ENCODE assay signal across 13 cellular contexts in genomic region chr12:104737682-104738370, GRCh38.
A peak's percentile ranks its signal among the peaks of the same experiment; 100 is the strongest.
DNase-seq lines count a peak whose midpoint lies in the region; ATAC-seq, FAIRE-seq and TF ChIP-seq lines count a peak whose summit lies in the region.
"Had no signal": no experiment of that assay in that cellular context is flagged by ENCODE, and none has a peak within 500 bp of the region (broad histone marks: within the 10 kb centered on the region; RNA-seq: fewer than 3 reads in every experiment).

No MANE protein-coding gene starts in this region.

- H3K36me3 Mint-ChIP-seq in CD4-positive, CD25-positive, alpha-beta regulatory T cell: peaks cover 11% of the 10 kb centered on the region
- H3K36me3 Mint-ChIP-seq in IgD-negative memory B cell (peaks cover 4% of the 10 kb centered on the region), natural killer cell (no peaks in the 10 kb centered on the region)

- intact Hi-C loops in ascending aorta (cut with DNase I) (loop anchor here (5.0 to 10.0 kb wide), 2 partner anchors 139 to 317 kb away; no protein-coding TSS in a partner anchor), natural killer cell (cut with micrococcal nuclease) (no loop called here)

- no peak for DNase-seq in CD4-positive, CD25-positive, alpha-beta regulatory T cell
- DNase-seq in ascending aorta (ENCODE audit: low spot score in 2 of 2) (no peak), natural killer cell (no peak), NCI-H1694 treated with DMSO at 0.1 percent for 48 hours (lab: John Stamatoyannopoulos, UW) (no peak), H54 (ENCODE audit: insufficient read length, low spot score) (no peak), SIG-M5 treated with dmso at 0.1 percent for 504 hours (lab: John Stamatoyannopoulos, UW; ENCODE audit: unreplicated experiment) (no peak)
- DNase-seq: activated naive CD4-positive, alpha-beta T cell; effector CD8-positive, alpha-beta T cell; NCI-H1048; small intestine; stimulated activated CD8-positive, alpha-beta memory T cell treated with anti-CD3 and anti-CD28 coated beads, Interleukin-4, amount 100 ng/mL, for 48 hours had no signal

- peaks cover 0 to 2% (median 0%) of the 10 kb centered on the region in 7 donors for H3K9me3 Mint-ChIP-seq in CD4-positive, CD25-positive, alpha-beta regulatory T cell
- no peaks in the 10 kb centered on the region for H3K9me3 Mint-ChIP-seq in IgD-negative memory B cell
- H3K9me3 Mint-ChIP-seq in natural killer cell: no peaks in the 10 kb centered on the region

- peaks cover 51 to 96% (median 68%) of the 10 kb centered on the region in 4 donors for H3K4me1 Mint-ChIP-seq in CD4-positive, CD25-positive, alpha-beta regulatory T cell
- peaks cover 52 to 67% (median 52%) of the 10 kb centered on the region in 3 donors for H3K4me1 Mint-ChIP-seq in IgD-negative memory B cell
- peaks cover 90 to 94% of the 10 kb centered on the region in 2 donors for H3K4me1 Mint-ChIP-seq in natural killer cell

- peak overlapping the region; percentile 82 to 98 (median 88) for H3K27ac Mint-ChIP-seq in CD4-positive, CD25-positive, alpha-beta regulatory T cell
- H3K27ac Mint-ChIP-seq in IgD-negative memory B cell (peak overlapping the region; percentile 63 to 88 (median 68)), natural killer cell (peak overlapping the region; percentile 86 to 89)

- peak overlapping the region in 3 of 4 donors; percentile 52 to 82 (median 65) for H3K4me3 Mint-ChIP-seq in CD4-positive, CD25-positive, alpha-beta regulatory T cell
- H3K4me3 Mint-ChIP-seq in IgD-negative memory B cell (peak overlapping the region in 3 of 4 donors; percentile 41 to 52 (median 47)), natural killer cell (no peak overlapping the region)

- no peak for ATAC-seq in CD4-positive, CD25-positive, alpha-beta regulatory T cell (ENCODE audit: low read depth in 2 of 2)
- ATAC-seq in natural killer cell: no peak
- no peak for ATAC-seq in GM18498 (IDR thresholded peaks at IDR 0.05; ENCODE audit: unreplicated experiment)

- H3K27me3 ChIP-seq in CD4-positive, CD25-positive, alpha-beta regulatory T cell (ENCODE audit: control insufficient read depth, insufficient read depth, low read length): no peaks in the 10 kb centered on the region
- no peaks in the 10 kb centered on the region for H3K27me3 ChIP-seq in ascending aorta

- FAIRE-seq in H54 (lab: Jason Lieb, UNC): no peak
- FAIRE-seq: small intestine had no signal

- no peak overlapping the region for H3K4me3 ChIP-seq in CD4-positive, CD25-positive, alpha-beta regulatory T cell (ENCODE audit: low read depth, low read length)
- no peak overlapping the region for H3K4me3 ChIP-seq in ascending aorta

- no peaks in the 10 kb centered on the region for H3K27me3 Mint-ChIP-seq in CD4-positive, CD25-positive, alpha-beta regulatory T cell
- H3K27me3 Mint-ChIP-seq in IgD-negative memory B cell (peaks cover 2% of the 10 kb centered on the region), natural killer cell (ENCODE audit: low read depth in 2 of 2) (no peaks in the 10 kb centered on the region)

- no peaks in the 10 kb centered on the region for H3K9me3 ChIP-seq in CD4-positive, CD25-positive, alpha-beta regulatory T cell (ENCODE audit: control insufficient read depth in 2 of 2, low read length in 2 of 2)
- no peaks in the 10 kb centered on the region for H3K9me3 ChIP-seq in ascending aorta

- H3K4me1 ChIP-seq in CD4-positive, CD25-positive, alpha-beta regulatory T cell (ENCODE audit: control insufficient read depth, insufficient read depth, low read length, poor library complexity, severe bottlenecking): peaks cover 83% of the 10 kb centered on the region
- peaks cover 0 to 52% of the 10 kb centered on the region in 2 donors for H3K4me1 ChIP-seq in ascending aorta

- peak overlapping the region; percentile 37 for H3K27ac ChIP-seq in CD4-positive, CD25-positive, alpha-beta regulatory T cell (ENCODE audit: insufficient read depth, low read length, poor library complexity, severe bottlenecking)
- peak overlapping the region; percentile 17 to 41 for H3K27ac ChIP-seq in ascending aorta

- no peak for TF ChIP-seq POLR2A in H54 (IDR thresholded peaks at IDR 0.05; ENCODE audit: low read depth, low read length)

- H3K36me3 ChIP-seq in CD4-positive, CD25-positive, alpha-beta regulatory T cell (ENCODE audit: control insufficient read depth, insufficient read depth, low read length): no peaks in the 10 kb centered on the region
- H3K36me3 ChIP-seq in ascending aorta: no peaks in the 10 kb centered on the region

- TF ChIP-seq CTCF in ascending aorta (IDR thresholded peaks at IDR 0.05) (no peak), natural killer cell (IDR thresholded peaks at IDR 0.05) (no peak)
